Comparison of ENCODE assay signal across 1 cellular context in the genomic region with DNA sequence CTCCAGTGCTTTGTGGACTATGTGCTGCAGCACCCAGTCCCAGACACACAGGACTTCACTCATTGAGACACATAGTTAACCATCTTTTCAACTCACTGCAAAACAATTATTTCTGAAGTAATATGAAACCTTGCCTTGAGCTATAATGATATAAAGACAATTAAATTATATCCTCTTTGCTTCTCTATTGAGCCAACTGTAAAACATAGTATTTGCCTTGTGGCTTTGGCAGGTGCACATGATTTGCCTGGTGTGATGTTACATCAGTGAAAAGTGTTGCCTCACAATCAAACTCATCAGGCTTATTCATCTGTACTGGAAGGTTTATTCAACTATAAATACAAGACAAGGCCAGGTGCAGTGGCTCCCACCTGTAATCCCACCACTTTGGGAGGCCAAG.
TF ChIP-seq lines count a peak whose summit lies in the region.

No MANE protein-coding gene starts in this region.

TF ChIP-seq in K562, 482 proteins besides CTCF, POLR2A, EP300 and RAD21 (continued from another document):
- TF ChIP-seq ZC3H4 (CRISPR knock-in tag; IDR thresholded peaks at IDR 0.05; ENCODE audit: borderline replicate concordance): no peak
- TF ChIP-seq NFIC (IDR thresholded peaks at IDR 0.05): no peak
- TF ChIP-seq NR3C1 (CRISPR knock-in tag; IDR thresholded peaks at IDR 0.05): no peak
- no peak for TF ChIP-seq KLF6 (CRISPR knock-in tag; IDR thresholded peaks at IDR 0.05; ENCODE audit: borderline replicate concordance)
